ENCODE assay signal across 10 cellular contexts in genomic region chr7:116671111-116671510, GRCh38. TPM values are rescaled to one million over a fixed set of nuclear protein-coding genes. Genes with fewer than 3 reads are reported as not detected.
A peak's percentile ranks its signal among the peaks of the same experiment; 100 is the strongest.
DNase-seq lines count a peak whose midpoint lies in the region; ATAC-seq and TF ChIP-seq lines count a peak whose summit lies in the region.
"Had no signal": no experiment of that assay in that cellular context is flagged by ENCODE, and none has a peak within 500 bp of the region (broad histone marks: within the 10 kb centered on the region; RNA-seq: fewer than 3 reads in every experiment).

No MANE protein-coding gene starts in this region.

- no peak overlapping the region for H3K27ac Mint-ChIP-seq in activated T-helper 2 cell treated with anti-CD3 and anti-CD28 coated beads, Interferon-gamma antibody, Interleukin-2, Interleukin-4, amounts not matched to agents 10 μg/mL and 5 μg/mL and 100 μg/mL, durations not matched to agents 14 hours and 24 hours and 36 hours

- H3K4me1 Mint-ChIP-seq in activated T-helper 2 cell treated with anti-CD3 and anti-CD28 coated beads, Interferon-gamma antibody, Interleukin-2, Interleukin-4, amounts not matched to agents 10 μg/mL and 5 μg/mL and 100 μg/mL, durations not matched to agents 14 hours and 24 hours and 36 hours (ENCODE audit: low read depth), result peaks cover 7% of the 10 kb centered on the region

- no peak for TF ChIP-seq CTCF in KMS-11 (conservative IDR thresholded peaks at IDR 0.05; ENCODE audit: low read depth, low read length)

- no peaks in the 10 kb centered on the region for H4K20me1 ChIP-seq in KMS-11 (ENCODE audit: insufficient read depth)

- H3K4me1 ChIP-seq in KMS-11 (ENCODE audit: low read depth, poor library complexity, severe bottlenecking) (peaks cover 6% of the 10 kb centered on the region), iPS-20b (ENCODE audit: insufficient read depth, low read length) (no peaks in the 10 kb centered on the region; the same call in 1 of the 2 replicates)

- DNase-seq in activated T-helper 2 cell treated with anti-CD3 and anti-CD28 coated beads, Interferon-gamma antibody, Interleukin-2, Interleukin-4, amounts not matched to agents 10 μg/mL and 5 μg/mL and 100 μg/mL, durations not matched to agents 14 hours and 24 hours and 36 hours (ENCODE audit: low spot score), result no peak
- no peak for DNase-seq in activated effector memory CD4-positive, alpha-beta T cell treated with Interleukin-2 at 50 U/mL for 16 hours
- DNase-seq: NCI-H446 treated with DMSO at 0.1 percent for 48 hours had no signal

- H3K36me3 Mint-ChIP-seq in activated T-helper 2 cell treated with anti-CD3 and anti-CD28 coated beads, Interferon-gamma antibody, Interleukin-2, Interleukin-4, amounts not matched to agents 10 μg/mL and 5 μg/mL and 100 μg/mL, durations not matched to agents 14 hours and 24 hours and 36 hours (ENCODE audit: low read depth), result no peaks in the 10 kb centered on the region
- H3K36me3 Mint-ChIP-seq: stimulated activated naive B cell treated with anti-CD40 and anti-IgM and Interleukin-4, amounts not matched to agents 10 μg/mL and 1 μg/mL and 100 μg/mL, for 72 hours had no signal

- H3K4me3 Mint-ChIP-seq in activated T-helper 2 cell treated with anti-CD3 and anti-CD28 coated beads, Interferon-gamma antibody, Interleukin-2, Interleukin-4, amounts not matched to agents 10 μg/mL and 5 μg/mL and 100 μg/mL, durations not matched to agents 14 hours and 24 hours and 36 hours (ENCODE audit: low read depth), result peak overlapping the region; percentile 21

- no peaks in the 10 kb centered on the region for H3K9me3 Mint-ChIP-seq in activated T-helper 2 cell treated with anti-CD3 and anti-CD28 coated beads, Interferon-gamma antibody, Interleukin-2, Interleukin-4, amounts not matched to agents 10 μg/mL and 5 μg/mL and 100 μg/mL, durations not matched to agents 14 hours and 24 hours and 36 hours
- H3K9me3 Mint-ChIP-seq: stimulated activated naive B cell treated with anti-CD40 and anti-IgM and Interleukin-4, amounts not matched to agents 10 μg/mL and 1 μg/mL and 100 μg/mL, for 72 hours had no signal

- H3K4me3 ChIP-seq in KMS-11 (IDR thresholded peaks at IDR 0.05; ENCODE audit: insufficient read depth, low read depth, low read length) (no peak overlapping the region), iPS-20b (ENCODE audit: low read length) (peak overlapping the region; percentile 89; the same call in 1 of the 2 replicates), skin epidermis (peak overlapping the region in 4 of 7 experiments; percentile 41 to 59 (median 56))

- no peaks in the 10 kb centered on the region for H3K27me3 ChIP-seq in KMS-11 (ENCODE audit: insufficient read depth, low read depth)
- H3K27me3 ChIP-seq in iPS-20b (ENCODE audit: insufficient read depth, low read length), result peaks cover 45% of the 10 kb centered on the region

- no peaks in the 10 kb centered on the region for H3K9me3 ChIP-seq in iPS-20b (ENCODE audit: insufficient read depth, low read depth, low read length)

- H3K36me3 ChIP-seq in KMS-11 (ENCODE audit: insufficient read depth) (no peaks in the 10 kb centered on the region), iPS-20b (ENCODE audit: insufficient read depth, low read depth, low read length) (no peaks in the 10 kb centered on the region)

- intact Hi-C loops in activated T-helper 2 cell treated with anti-CD3 and anti-CD28 coated beads, Interferon-gamma antibody, Interleukin-2, Interleukin-4, amounts not matched to agents 10 μg/mL and 5 μg/mL and 100 μg/mL, durations not matched to agents 14 hours and 24 hours and 36 hours (cut with micrococcal nuclease), result loop anchor here (5.0 kb wide), 2 partner anchors 79 to 116 kb away; no protein-coding TSS in a partner anchor

- H3K27me3 Mint-ChIP-seq in activated T-helper 2 cell treated with anti-CD3 and anti-CD28 coated beads, Interferon-gamma antibody, Interleukin-2, Interleukin-4, amounts not matched to agents 10 μg/mL and 5 μg/mL and 100 μg/mL, durations not matched to agents 14 hours and 24 hours and 36 hours (ENCODE audit: low read depth), result peaks cover 63% of the 10 kb centered on the region

- H3K27ac ChIP-seq in KMS-11 (no peak overlapping the region), iPS-20b (ENCODE audit: low read length) (no peak overlapping the region), skin epidermis (peak overlapping the region in 12 of 21 experiments; percentile 15 to 86 (median 81))

- ATAC-seq in HG03139 (IDR thresholded peaks at IDR 0.05; ENCODE audit: unreplicated experiment) (no peak), HG03095 (IDR thresholded peaks at IDR 0.05; ENCODE audit: unreplicated experiment) (no peak), GM19397 (IDR thresholded peaks at IDR 0.05; ENCODE audit: unreplicated experiment) (no peak)

- H2AFZ ChIP-seq in KMS-11 (ENCODE audit: low read depth), result peak overlapping the region; percentile 70

- H3K4me2 ChIP-seq in KMS-11, result peak overlapping the region; percentile 55

- peak overlapping the region; percentile 76; the same call in 1 of the 2 replicates for H3K9ac ChIP-seq in KMS-11
- H3K9ac ChIP-seq in iPS-20b (ENCODE audit: low read depth, low read length), result no peak overlapping the region

- H3K79me2 ChIP-seq in KMS-11 (ENCODE audit: insufficient read depth, low read depth), result no peaks in the 10 kb centered on the region

RNA-seq across cellular contexts. Expression of gene MET, which starts 0.9 kb away (rescaled TPM):
- 1.5 TPM in 2 replicates for total RNA-seq in activated T-helper 2 cell treated with anti-CD3 and anti-CD28 coated beads, Interferon-gamma antibody, Interleukin-2, Interleukin-4, amounts not matched to agents 10 μg/mL and 5 μg/mL and 100 μg/mL, durations not matched to agents 14 hours and 24 hours and 36 hours

Comparison
In these comparisons a context has a peak if more than half of its experiments do, and no peak if none do; other contexts are left out.
1. H3K27ac ChIP-seq: peak in skin epidermis (12 of 21); none in KMS-11 (single experiment) and iPS-20b (single experiment).